17 cellular contexts compared by ENCODE assay signal in the genomic region with DNA sequence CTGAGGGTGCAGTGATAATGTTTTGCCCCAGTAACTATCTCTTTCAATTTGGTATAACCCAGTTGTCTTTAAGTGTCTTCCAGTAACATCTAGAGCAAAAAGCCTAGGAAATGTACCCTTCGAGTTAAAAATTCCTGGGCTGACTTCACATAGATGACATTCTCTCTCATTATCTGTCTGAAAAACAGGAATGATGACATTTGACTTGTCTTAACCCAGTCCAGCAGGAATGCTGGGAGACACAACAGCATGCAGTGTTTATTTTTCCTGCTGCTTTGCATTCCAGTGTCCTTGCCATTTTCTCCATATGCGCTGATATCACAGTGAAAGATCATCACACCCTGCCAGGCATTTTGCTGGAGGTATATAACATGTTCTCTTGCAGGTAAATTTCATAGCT.
A peak's percentile ranks its signal among the peaks of the same experiment; 100 is the strongest.
DNase-seq lines count a peak whose midpoint lies in the region; ATAC-seq and TF ChIP-seq lines count a peak whose summit lies in the region.
"Had no signal": no experiment of that assay in that cellular context is flagged by ENCODE, and none has a peak within 500 bp of the region (broad histone marks: within the 10 kb centered on the region; RNA-seq: fewer than 3 reads in every experiment).

No MANE protein-coding gene starts in this region.

- DNase-seq in DMS 273 (lab: John Stamatoyannopoulos, UW; ENCODE audit: unreplicated experiment) (peak; percentile 4), DMS 273 treated with DMSO at 0.1 percent for 48 hours (lab: John Stamatoyannopoulos, UW) (no peak), fibroblast of villous mesenchyme (ENCODE audit: low read depth) (peak; percentile 77), cerebellar cortex (ENCODE audit: low spot score) (no peak), activated gamma-delta T cell treated with Interleukin-2 at 50 U/mL for 16 hours (no peak)
- DNase-seq: activated naive CD4-positive, alpha-beta T cell treated with Interleukin-2 at 50 U/mL for 16 hours; dermis blood vessel endothelial cell; heart right ventricle; MG63; NCI-H1694 treated with DMSO at 0.1 percent for 48 hours; thyroid gland had no signal

- ATAC-seq in GM18858 (IDR thresholded peaks at IDR 0.05; ENCODE audit: unreplicated experiment) (no peak), HG03025 (IDR thresholded peaks at IDR 0.05; ENCODE audit: low FRiP score, unreplicated experiment) (no peak)
- ATAC-seq: heart right ventricle had no signal

- H3K4me3 ChIP-seq in fibroblast of villous mesenchyme (ENCODE audit: low read depth, low read length), result no peak overlapping the region
- H3K4me3 ChIP-seq: HAP-1, heart right ventricle, MG63, thyroid gland had no signal

- H3K27ac ChIP-seq in VCaP, result peak overlapping the region; percentile 51
- H3K27ac ChIP-seq: 22Rv1, heart right ventricle, parathyroid adenoma, thyroid gland had no signal

- TF ChIP-seq CTCF in VCaP (conservative IDR thresholded peaks at IDR 0.05) (no peak), fibroblast of villous mesenchyme (IDR thresholded peaks at IDR 0.05; ENCODE audit: insufficient read depth, low read depth, low read length) (no peak)

Comparison
In these comparisons a context has a peak if more than half of its experiments do, and no peak if none do; other contexts are left out.
1. DNase-seq: peak in DMS 273 (single experiment) and fibroblast of villous mesenchyme (single experiment); none in DMS 273 treated with DMSO at 0.1 percent for 48 hours (single experiment), cerebellar cortex (single experiment) and activated gamma-delta T cell treated with Interleukin-2 at 50 U/mL for 16 hours (single experiment).